ENCODE assay signal across 13 cellular contexts in the genomic region with DNA sequence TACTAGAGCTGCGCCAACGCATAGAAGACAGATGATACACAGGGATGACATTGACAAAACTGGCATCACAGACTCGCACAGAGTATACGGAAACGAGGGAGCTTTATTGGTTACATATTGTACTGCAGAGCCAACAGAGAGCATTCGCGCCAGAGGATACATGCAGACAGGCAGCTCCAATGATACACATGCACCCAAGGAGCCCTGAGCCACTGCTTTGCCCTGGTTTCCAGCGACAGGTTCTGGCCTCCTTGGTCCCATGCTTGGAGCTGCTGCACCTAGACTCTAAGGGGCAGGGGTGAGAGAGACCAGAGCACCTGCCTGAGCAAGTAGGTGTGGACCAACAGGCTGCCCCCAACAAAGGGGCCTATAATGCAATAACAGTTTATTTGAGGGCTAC.
"Had no signal": no experiment of that assay in that cellular context is flagged by ENCODE, and none has a peak within 500 bp of the region (broad histone marks: within the 10 kb centered on the region; RNA-seq: fewer than 3 reads in every experiment).

No MANE protein-coding gene starts in this region.

- H3K4me3 ChIP-seq: ascending aorta, gastroesophageal sphincter, sigmoid colon, suprapubic skin, upper lobe of left lung had no signal

- H3K4me1 ChIP-seq: ascending aorta, suprapubic skin had no signal

- DNase-seq: activated CD8-positive, alpha-beta memory T cell treated with anti-CD3 and anti-CD28 coated beads, Interleukin-2, amount 10 ng/mL, durations not matched to agents 7 days and 5 days; activated gamma-delta T cell; activated T-cell treated with anti-CD3 and anti-CD28 coated beads, Interleukin-2, amount 50 U/mL, for 24 hours; left ventricle myocardium superior; sigmoid colon; stimulated activated CD4-positive, alpha-beta T cell treated with anti-CD3 and anti-CD28 coated beads, Interleukin-2, amount 100 ng/mL, for 24 hours; stimulated activated naive B cell treated with anti-CD40 and anti-IgM and Interleukin-4, amounts not matched to agents 10 μg/mL and 1 μg/mL and 100 μg/mL, for 72 hours; upper lobe of left lung had no signal

- H3K27ac ChIP-seq: ascending aorta, sigmoid colon, suprapubic skin, upper lobe of left lung had no signal

- H3K27me3 ChIP-seq: ascending aorta, gastroesophageal sphincter, sigmoid colon, suprapubic skin, upper lobe of left lung had no signal

- H3K9me3 ChIP-seq: ascending aorta, gastroesophageal sphincter, sigmoid colon, suprapubic skin, upper lobe of left lung had no signal

- H3K27ac Mint-ChIP-seq: activated CD8-positive, alpha-beta memory T cell treated with anti-CD3 and anti-CD28 coated beads, Interleukin-2, amount 10 ng/mL, durations not matched to agents 7 days and 5 days; activated naive CD8-positive, alpha-beta T cell had no signal

- ATAC-seq: activated CD8-positive, alpha-beta memory T cell treated with anti-CD3 and anti-CD28 coated beads, Interleukin-2, amount 10 ng/mL, durations not matched to agents 7 days and 5 days; gastroesophageal sphincter; left ventricle myocardium superior; SK-N-SH treated with all-trans-retinoic acid at 6 μM for 48 hours; stimulated activated naive B cell treated with anti-CD40 and anti-IgM and Interleukin-4, amounts not matched to agents 10 μg/mL and 1 μg/mL and 100 μg/mL, for 72 hours had no signal

- H3K27me3 Mint-ChIP-seq: activated CD8-positive, alpha-beta memory T cell treated with anti-CD3 and anti-CD28 coated beads, Interleukin-2, amount 10 ng/mL, durations not matched to agents 7 days and 5 days; activated naive CD8-positive, alpha-beta T cell; activated T-cell treated with anti-CD3 and anti-CD28 coated beads, Interleukin-2, amount 50 U/mL, for 24 hours; stimulated activated naive B cell treated with anti-CD40 and anti-IgM and Interleukin-4, amounts not matched to agents 10 μg/mL and 1 μg/mL and 100 μg/mL, for 72 hours had no signal

- H3K4me3 Mint-ChIP-seq: activated CD8-positive, alpha-beta memory T cell treated with anti-CD3 and anti-CD28 coated beads, Interleukin-2, amount 10 ng/mL, durations not matched to agents 7 days and 5 days; activated naive CD8-positive, alpha-beta T cell; activated T-cell treated with anti-CD3 and anti-CD28 coated beads, Interleukin-2, amount 50 U/mL, for 24 hours; stimulated activated naive B cell treated with anti-CD40 and anti-IgM and Interleukin-4, amounts not matched to agents 10 μg/mL and 1 μg/mL and 100 μg/mL, for 72 hours had no signal

- H3K4me1 Mint-ChIP-seq: activated CD8-positive, alpha-beta memory T cell treated with anti-CD3 and anti-CD28 coated beads, Interleukin-2, amount 10 ng/mL, durations not matched to agents 7 days and 5 days had no signal

- H3K9me3 Mint-ChIP-seq: activated T-cell treated with anti-CD3 and anti-CD28 coated beads, Interleukin-2, amount 50 U/mL, for 24 hours; stimulated activated naive B cell treated with anti-CD40 and anti-IgM and Interleukin-4, amounts not matched to agents 10 μg/mL and 1 μg/mL and 100 μg/mL, for 72 hours had no signal
